ENCODE assay signal across 16 cellular contexts in genomic region chr12:88784166-88784565, GRCh38.
"Had no signal": no experiment of that assay in that cellular context is flagged by ENCODE, and none has a peak within 500 bp of the region (broad histone marks: within the 10 kb centered on the region; RNA-seq: fewer than 3 reads in every experiment).

No MANE protein-coding gene starts in this region.

- DNase-seq: activated CD4-positive, alpha-beta T cell treated with anti-CD3 and anti-CD28 coated beads, Interleukin-2, amount 10 ng/mL, durations not matched to agents 7 days and 5 days; activated naive CD4-positive, alpha-beta T cell treated with Interleukin-2 at 50 U/mL for 16 hours; activated naive CD8-positive, alpha-beta T cell treated with anti-CD3 and anti-CD28 coated beads, Interleukin-2, amount 50 U/mL, for 24 hours; dermis blood vessel endothelial cell; effector memory CD8-positive, alpha-beta T cell; kidney; midbrain; ovary; sigmoid colon; T-helper 17 cell; upper lobe of right lung had no signal

- H3K4me1 Mint-ChIP-seq: activated CD4-positive, alpha-beta T cell treated with anti-CD3 and anti-CD28 coated beads, Interleukin-2, amount 10 ng/mL, durations not matched to agents 7 days and 5 days; activated naive CD8-positive, alpha-beta T cell treated with anti-CD3 and anti-CD28 coated beads, Interleukin-2, amount 50 U/mL, for 24 hours; neural progenitor cell; stimulated activated effector memory CD8-positive, alpha-beta T cell treated with anti-CD3 and anti-CD28 coated beads, Interleukin-12 subunit alpha, Interleukin-12 subunit beta, amount 100 ng/mL, for 72 hours; T-helper 17 cell; WTC11 had no signal

- H3K4me2 ChIP-seq: neural progenitor cell had no signal

- H3K4me1 ChIP-seq: gastroesophageal sphincter, neural progenitor cell, sigmoid colon, upper lobe of right lung had no signal

- H3K36me3 ChIP-seq: gastroesophageal sphincter, neural progenitor cell, ovary, sigmoid colon, thoracic aorta, upper lobe of right lung had no signal

- H3K4me3 ChIP-seq: gastroesophageal sphincter, neural progenitor cell, ovary, sigmoid colon, thoracic aorta, upper lobe of right lung had no signal

- ATAC-seq: activated naive CD8-positive, alpha-beta T cell treated with anti-CD3 and anti-CD28 coated beads, Interleukin-2, amount 50 U/mL, for 24 hours; effector memory CD8-positive, alpha-beta T cell; gastroesophageal sphincter; stimulated activated effector memory CD8-positive, alpha-beta T cell treated with anti-CD3 and anti-CD28 coated beads, Interleukin-12 subunit alpha, Interleukin-12 subunit beta, amount 100 ng/mL, for 72 hours; T-helper 17 cell; upper lobe of right lung; WTC11 had no signal

- H3K27me3 ChIP-seq: gastroesophageal sphincter, neural progenitor cell, ovary, sigmoid colon, upper lobe of right lung had no signal

- H3K27ac Mint-ChIP-seq: activated CD4-positive, alpha-beta T cell treated with anti-CD3 and anti-CD28 coated beads, Interleukin-2, amount 10 ng/mL, durations not matched to agents 7 days and 5 days; activated naive CD8-positive, alpha-beta T cell treated with anti-CD3 and anti-CD28 coated beads, Interleukin-2, amount 50 U/mL, for 24 hours; effector memory CD8-positive, alpha-beta T cell; neural progenitor cell; stimulated activated effector memory CD8-positive, alpha-beta T cell treated with anti-CD3 and anti-CD28 coated beads, Interleukin-12 subunit alpha, Interleukin-12 subunit beta, amount 100 ng/mL, for 72 hours; T-helper 17 cell; WTC11 had no signal

- H3K27ac ChIP-seq: gastroesophageal sphincter, neural progenitor cell, ovary, sigmoid colon, thoracic aorta, upper lobe of right lung had no signal

- H3K36me3 Mint-ChIP-seq: neural progenitor cell; stimulated activated effector memory CD8-positive, alpha-beta T cell treated with anti-CD3 and anti-CD28 coated beads, Interleukin-12 subunit alpha, Interleukin-12 subunit beta, amount 100 ng/mL, for 72 hours had no signal

- H3K9me3 ChIP-seq: gastroesophageal sphincter, ovary, sigmoid colon, thoracic aorta, upper lobe of right lung had no signal

- H2AFZ ChIP-seq: neural progenitor cell had no signal

- H3K4me3 Mint-ChIP-seq: activated CD4-positive, alpha-beta T cell treated with anti-CD3 and anti-CD28 coated beads, Interleukin-2, amount 10 ng/mL, durations not matched to agents 7 days and 5 days; activated naive CD8-positive, alpha-beta T cell treated with anti-CD3 and anti-CD28 coated beads, Interleukin-2, amount 50 U/mL, for 24 hours; effector memory CD8-positive, alpha-beta T cell; neural progenitor cell; stimulated activated effector memory CD8-positive, alpha-beta T cell treated with anti-CD3 and anti-CD28 coated beads, Interleukin-12 subunit alpha, Interleukin-12 subunit beta, amount 100 ng/mL, for 72 hours; T-helper 17 cell; WTC11 had no signal

- H3K27me3 Mint-ChIP-seq: activated CD4-positive, alpha-beta T cell treated with anti-CD3 and anti-CD28 coated beads, Interleukin-2, amount 10 ng/mL, durations not matched to agents 7 days and 5 days; activated naive CD8-positive, alpha-beta T cell treated with anti-CD3 and anti-CD28 coated beads, Interleukin-2, amount 50 U/mL, for 24 hours; effector memory CD8-positive, alpha-beta T cell; T-helper 17 cell had no signal

- H3K9me3 Mint-ChIP-seq: activated CD4-positive, alpha-beta T cell treated with anti-CD3 and anti-CD28 coated beads, Interleukin-2, amount 10 ng/mL, durations not matched to agents 7 days and 5 days; activated naive CD8-positive, alpha-beta T cell treated with anti-CD3 and anti-CD28 coated beads, Interleukin-2, amount 50 U/mL, for 24 hours; stimulated activated effector memory CD8-positive, alpha-beta T cell treated with anti-CD3 and anti-CD28 coated beads, Interleukin-12 subunit alpha, Interleukin-12 subunit beta, amount 100 ng/mL, for 72 hours had no signal

- H3K9ac ChIP-seq: neural progenitor cell had no signal
